ENCODE assay signal across 30 cellular contexts in the genomic region with DNA sequence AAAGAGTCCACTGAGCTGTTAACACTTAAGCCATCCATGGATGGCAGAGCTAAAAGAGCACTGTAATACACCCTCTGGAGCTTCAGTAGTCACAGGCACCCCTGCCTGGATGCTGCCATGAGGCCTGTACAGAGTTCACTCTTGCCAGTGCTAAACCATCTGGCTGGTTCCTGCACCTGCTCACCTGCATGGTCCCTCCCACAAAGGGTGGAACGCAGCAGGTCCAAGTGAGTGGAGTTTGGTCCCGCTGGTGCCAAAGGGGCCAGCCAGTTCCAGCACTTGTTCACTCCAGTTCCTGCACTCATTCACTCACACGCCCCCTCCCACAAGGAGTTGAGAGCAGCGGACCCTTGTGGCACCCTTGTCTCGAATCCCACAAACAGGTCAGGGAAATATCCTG.
"Had no signal": no experiment of that assay in that cellular context is flagged by ENCODE, and none has a peak within 500 bp of the region (broad histone marks: within the 10 kb centered on the region; RNA-seq: fewer than 3 reads in every experiment).

No MANE protein-coding gene starts in this region.

- DNase-seq: activated CD4-positive, alpha-beta memory T cell treated with anti-CD3 and anti-CD28 coated beads for 36 hours; activated CD4-positive, alpha-beta T cell treated with anti-CD3 and anti-CD28 coated beads for 36 hours; activated CD4-positive, alpha-beta T cell treated with anti-CD3 and anti-CD28 coated beads, Interleukin-2, amount 10 ng/mL, durations not matched to agents 24 days and 14 days; activated CD4-positive, CD25-positive, alpha-beta regulatory T cell; activated CD4-positive, CD25-positive, alpha-beta regulatory T cell treated with anti-CD3 and anti-CD28 coated beads, Interleukin-2, amount 50 U/mL, for 72 hours; activated CD8-positive, alpha-beta memory T cell treated with anti-CD3 and anti-CD28 coated beads, Interleukin-2, amount 10 ng/mL, durations not matched to agents 7 days and 5 days; activated CD8-positive, alpha-beta memory T cell treated with anti-CD3 and anti-CD28 coated beads, Interleukin-2, amount 50 U/mL, for 4 hours; activated CD8-positive, alpha-beta T cell treated with anti-CD3 and anti-CD28 coated beads, Interleukin-2, amount 10 ng/mL, durations not matched to agents 7 days and 5 days; activated gamma-delta T cell; activated naive CD4-positive, alpha-beta T cell; activated naive CD4-positive, alpha-beta T cell treated with anti-CD3 and anti-CD28 coated beads, Interleukin-2, amount 50 U/mL, for 16 hours; activated naive CD8-positive, alpha-beta T cell treated with anti-CD3 and anti-CD28 coated beads for 36 hours; activated naive CD8-positive, alpha-beta T cell treated with anti-CD3 and anti-CD28 coated beads, Interleukin-2, amount 50 U/mL, for 24 hours; activated T-cell treated with anti-CD3 and anti-CD28 coated beads, Interleukin-2, amount 50 U/mL, for 1 hour; activated T-cell treated with anti-CD3 and anti-CD28 coated beads, Interleukin-2, amount 50 U/mL, for 48 hours; adrenal gland; amygdala; body of pancreas; caudate nucleus; cortex of kidney; dermis blood vessel endothelial cell; effector CD4-positive, alpha-beta T cell; effector memory CD8-positive, alpha-beta T cell; erythroblast; foreskin keratinocyte; gastrocnemius medialis; T-helper 2 cell had no signal

- H3K4me3 Mint-ChIP-seq: activated CD4-positive, alpha-beta memory T cell treated with anti-CD3 and anti-CD28 coated beads for 36 hours; activated CD4-positive, alpha-beta T cell treated with anti-CD3 and anti-CD28 coated beads for 36 hours; activated CD4-positive, alpha-beta T cell treated with anti-CD3 and anti-CD28 coated beads, Interleukin-2, amount 10 ng/mL, durations not matched to agents 24 days and 14 days; activated CD8-positive, alpha-beta memory T cell treated with anti-CD3 and anti-CD28 coated beads, Interleukin-2, amount 10 ng/mL, durations not matched to agents 7 days and 5 days; activated CD8-positive, alpha-beta T cell treated with anti-CD3 and anti-CD28 coated beads, Interleukin-2, amount 10 ng/mL, durations not matched to agents 7 days and 5 days; activated naive CD8-positive, alpha-beta T cell treated with anti-CD3 and anti-CD28 coated beads for 36 hours; activated naive CD8-positive, alpha-beta T cell treated with anti-CD3 and anti-CD28 coated beads, Interleukin-2, amount 50 U/mL, for 24 hours; activated T-helper 1 cell treated with anti-CD3 and anti-CD28 coated beads, Interleukin-12 subunit alpha, Interleukin-12 subunit beta, Interleukin-2, Interleukin-4 antibody, amounts not matched to agents 30 ng/mL and 10 ng/mL and 1 ng/mL, durations not matched to agents 14 hours and 24 hours and 36 hours; effector memory CD8-positive, alpha-beta T cell had no signal

- H3K9me3 Mint-ChIP-seq: activated CD4-positive, alpha-beta T cell treated with anti-CD3 and anti-CD28 coated beads, Interleukin-2, amount 10 ng/mL, durations not matched to agents 24 days and 14 days; activated naive CD8-positive, alpha-beta T cell treated with anti-CD3 and anti-CD28 coated beads, Interleukin-2, amount 50 U/mL, for 24 hours; activated T-helper 1 cell treated with anti-CD3 and anti-CD28 coated beads, Interleukin-12 subunit alpha, Interleukin-12 subunit beta, Interleukin-2, Interleukin-4 antibody, amounts not matched to agents 30 ng/mL and 10 ng/mL and 1 ng/mL, durations not matched to agents 14 hours and 24 hours and 36 hours had no signal

- H3K36me3 Mint-ChIP-seq: activated CD4-positive, alpha-beta memory T cell treated with anti-CD3 and anti-CD28 coated beads for 36 hours; activated CD8-positive, alpha-beta memory T cell treated with anti-CD3 and anti-CD28 coated beads, Interleukin-2, amount 10 ng/mL, durations not matched to agents 7 days and 5 days; activated naive CD8-positive, alpha-beta T cell treated with anti-CD3 and anti-CD28 coated beads for 36 hours had no signal

- H3K27me3 Mint-ChIP-seq: activated CD4-positive, alpha-beta memory T cell treated with anti-CD3 and anti-CD28 coated beads for 36 hours; activated CD4-positive, alpha-beta T cell treated with anti-CD3 and anti-CD28 coated beads for 36 hours; activated CD4-positive, alpha-beta T cell treated with anti-CD3 and anti-CD28 coated beads, Interleukin-2, amount 10 ng/mL, durations not matched to agents 24 days and 14 days; activated CD8-positive, alpha-beta memory T cell treated with anti-CD3 and anti-CD28 coated beads, Interleukin-2, amount 10 ng/mL, durations not matched to agents 7 days and 5 days; activated naive CD8-positive, alpha-beta T cell treated with anti-CD3 and anti-CD28 coated beads for 36 hours; activated naive CD8-positive, alpha-beta T cell treated with anti-CD3 and anti-CD28 coated beads, Interleukin-2, amount 50 U/mL, for 24 hours; effector memory CD8-positive, alpha-beta T cell had no signal

- ATAC-seq: activated CD4-positive, alpha-beta T cell treated with anti-CD3 and anti-CD28 coated beads for 36 hours; activated CD8-positive, alpha-beta memory T cell treated with anti-CD3 and anti-CD28 coated beads, Interleukin-2, amount 10 ng/mL, durations not matched to agents 7 days and 5 days; activated CD8-positive, alpha-beta T cell treated with anti-CD3 and anti-CD28 coated beads, Interleukin-2, amount 10 ng/mL, durations not matched to agents 7 days and 5 days; activated naive CD8-positive, alpha-beta T cell treated with anti-CD3 and anti-CD28 coated beads, Interleukin-2, amount 50 U/mL, for 24 hours; body of pancreas; effector memory CD8-positive, alpha-beta T cell; foreskin keratinocyte; gastrocnemius medialis had no signal

- H3K36me3 ChIP-seq: adrenal gland, esophagus muscularis mucosa, gastrocnemius medialis had no signal

- H3K4me3 ChIP-seq: adrenal gland, body of pancreas, esophagus muscularis mucosa, gastrocnemius medialis had no signal

- H3K9me3 ChIP-seq: adrenal gland, body of pancreas, esophagus muscularis mucosa, gastrocnemius medialis had no signal

- H3K4me1 ChIP-seq: adrenal gland, body of pancreas, esophagus muscularis mucosa, foreskin keratinocyte, gastrocnemius medialis had no signal

- H3K27ac Mint-ChIP-seq: activated CD4-positive, alpha-beta memory T cell treated with anti-CD3 and anti-CD28 coated beads for 36 hours; activated CD4-positive, alpha-beta T cell treated with anti-CD3 and anti-CD28 coated beads for 36 hours; activated CD4-positive, alpha-beta T cell treated with anti-CD3 and anti-CD28 coated beads, Interleukin-2, amount 10 ng/mL, durations not matched to agents 24 days and 14 days; activated CD8-positive, alpha-beta memory T cell treated with anti-CD3 and anti-CD28 coated beads, Interleukin-2, amount 10 ng/mL, durations not matched to agents 7 days and 5 days; activated CD8-positive, alpha-beta T cell treated with anti-CD3 and anti-CD28 coated beads, Interleukin-2, amount 10 ng/mL, durations not matched to agents 7 days and 5 days; activated naive CD8-positive, alpha-beta T cell treated with anti-CD3 and anti-CD28 coated beads for 36 hours; activated naive CD8-positive, alpha-beta T cell treated with anti-CD3 and anti-CD28 coated beads, Interleukin-2, amount 50 U/mL, for 24 hours; activated T-helper 1 cell treated with anti-CD3 and anti-CD28 coated beads, Interleukin-12 subunit alpha, Interleukin-12 subunit beta, Interleukin-2, Interleukin-4 antibody, amounts not matched to agents 30 ng/mL and 10 ng/mL and 1 ng/mL, durations not matched to agents 14 hours and 24 hours and 36 hours; activated T-helper 2 cell treated with anti-CD3 and anti-CD28 coated beads, Interferon-gamma antibody, Interleukin-2, Interleukin-4, amounts not matched to agents 10 μg/mL and 5 μg/mL and 100 μg/mL, durations not matched to agents 14 hours and 24 hours and 36 hours; effector memory CD8-positive, alpha-beta T cell had no signal

- H3K4me1 Mint-ChIP-seq: activated CD4-positive, alpha-beta T cell treated with anti-CD3 and anti-CD28 coated beads for 36 hours; activated CD4-positive, alpha-beta T cell treated with anti-CD3 and anti-CD28 coated beads, Interleukin-2, amount 10 ng/mL, durations not matched to agents 24 days and 14 days; activated CD8-positive, alpha-beta memory T cell treated with anti-CD3 and anti-CD28 coated beads, Interleukin-2, amount 10 ng/mL, durations not matched to agents 7 days and 5 days; activated naive CD8-positive, alpha-beta T cell treated with anti-CD3 and anti-CD28 coated beads for 36 hours; activated naive CD8-positive, alpha-beta T cell treated with anti-CD3 and anti-CD28 coated beads, Interleukin-2, amount 50 U/mL, for 24 hours had no signal
